Comparison of ENCODE assay signal across 23 cellular contexts in genomic region chr9:108486791-108487190, GRCh38.
DNase-seq lines count a peak whose midpoint lies in the region; ATAC-seq and TF ChIP-seq lines count a peak whose summit lies in the region.
"Had no signal": no experiment of that assay in that cellular context is flagged by ENCODE, and none has a peak within 500 bp of the region (broad histone marks: within the 10 kb centered on the region; RNA-seq: fewer than 3 reads in every experiment).

No MANE protein-coding gene starts in this region.

- H3K4me3 ChIP-seq in HEK293 (ENCODE audit: low read depth, low read length) (no peak overlapping the region), kidney epithelial cell (ENCODE audit: low read depth, low read length) (no peak overlapping the region)
- H3K4me3 ChIP-seq: pancreas, PC-9 had no signal

- no peaks in the 10 kb centered on the region for H3K9me3 ChIP-seq in HEK293 (ENCODE audit: control insufficient read depth, insufficient read depth, low read depth, low read length)
- H3K9me3 ChIP-seq: pancreas had no signal

- CTCF ChIA-PET in HEK293 (lab: Yijun Ruan, JAX): interaction anchor here (0.6 kb wide), 1 partner anchor 12 kb away, joined by 3 read pairs; no protein-coding TSS in a partner anchor

- no peaks in the 10 kb centered on the region for H3K27me3 ChIP-seq in kidney epithelial cell (ENCODE audit: control insufficient read depth, insufficient read depth, low read length)
- H3K27me3 ChIP-seq: pancreas had no signal

- no peaks in the 10 kb centered on the region for H3K36me3 ChIP-seq in HEK293 (ENCODE audit: control insufficient read depth in 2 of 2, insufficient read depth in 1 of 2, low read length in 2 of 2)
- H3K36me3 ChIP-seq in kidney epithelial cell (ENCODE audit: control insufficient read depth, insufficient read depth, low read length): no peaks in the 10 kb centered on the region
- H3K36me3 ChIP-seq: pancreas had no signal

- H3K27ac ChIP-seq in HEK293 (ENCODE audit: extremely low read depth, low read depth, low read length): no peak overlapping the region
- H3K27ac ChIP-seq: pancreas, PC-9 had no signal

- POLR2A ChIA-PET in HEK293 (lab: Yijun Ruan, JAX): no interaction called here

- no peak for ATAC-seq in HG03439 (IDR thresholded peaks at IDR 0.05; ENCODE audit: unreplicated experiment)
- ATAC-seq: activated CD4-positive, alpha-beta T cell treated with anti-CD3 and anti-CD28 coated beads for 36 hours; effector memory CD8-positive, alpha-beta T cell; pancreas had no signal

- no peaks in the 10 kb centered on the region for H3K4me1 ChIP-seq in HEK293 (ENCODE audit: control insufficient read depth, insufficient read depth, low read length)
- H3K4me1 ChIP-seq: pancreas had no signal

- no peak for TF ChIP-seq CTCF in HEK293 (tag by site-specific recombination; IDR thresholded peaks at IDR 0.05)
- no peak for TF ChIP-seq CTCF in kidney epithelial cell (IDR thresholded peaks at IDR 0.05; ENCODE audit: insufficient read depth, low read length, poor library complexity, severe bottlenecking)

- DNase-seq in AG20443 (ENCODE audit: low spot score) (peak; percentile 18), amniotic epithelial cell (ENCODE audit: low read depth) (peak; percentile 65), kidney epithelial cell (ENCODE audit: low read depth) (peak; percentile 50), NCI-H2081 (lab: John Stamatoyannopoulos, UW) (no peak), NCI-H526 (lab: John Stamatoyannopoulos, UW) (no peak)
- no peak for DNase-seq in stimulated activated CD4-positive, alpha-beta T cell treated with anti-CD3 and anti-CD28 coated beads, Interleukin-2, amount 100 ng/mL, for 48 hours
- DNase-seq: activated CD4-positive, alpha-beta T cell treated with anti-CD3 and anti-CD28 coated beads for 36 hours; activated effector memory CD4-positive, alpha-beta T cell treated with Interleukin-2 at 50 U/mL for 16 hours; AML-193; amniotic stem cell; cerebellar nuclear complex; COR-L47; effector memory CD8-positive, alpha-beta T cell; GDM1; H9; NCI-H187 treated with DMSO at 0.1 percent for 48 hours; NCI-H446; pancreas; PC-9; stimulated activated CD4-positive, alpha-beta T cell treated with anti-CD3 and anti-CD28 coated beads, Interleukin-4, amount 100 ng/mL, for 4 hours; stimulated activated CD8-positive, alpha-beta memory T cell treated with anti-CD3 and anti-CD28 coated beads, Interleukin-4, amount 100 ng/mL, for 48 hours had no signal

TF ChIP-seq in HEK293, 187 proteins besides CTCF, POLR2A, EP300 and RAD21:
- TF ChIP-seq ZNF214 (tag by site-specific recombination; IDR thresholded peaks at IDR 0.05; ENCODE audit: borderline replicate concordance): 0 out of 2 replicates have a peak, but pooled peaks have one; percentile 54
- no peak for TF ChIP-seq ZNF174 (tag by site-specific recombination; IDR thresholded peaks at IDR 0.05)

Comparison
In these comparisons a context has a peak if more than half of its experiments do, and no peak if none do; other contexts are left out.
1. DNase-seq: peak in AG20443 (single experiment), amniotic epithelial cell (single experiment) and kidney epithelial cell (single experiment); none in NCI-H2081 (0 of 2), NCI-H526 (0 of 2) and stimulated activated CD4-positive, alpha-beta T cell treated with anti-CD3 and anti-CD28 coated beads, Interleukin-2, amount 100 ng/mL, for 48 hours (0 of 2).